In the genomic region with DNA sequence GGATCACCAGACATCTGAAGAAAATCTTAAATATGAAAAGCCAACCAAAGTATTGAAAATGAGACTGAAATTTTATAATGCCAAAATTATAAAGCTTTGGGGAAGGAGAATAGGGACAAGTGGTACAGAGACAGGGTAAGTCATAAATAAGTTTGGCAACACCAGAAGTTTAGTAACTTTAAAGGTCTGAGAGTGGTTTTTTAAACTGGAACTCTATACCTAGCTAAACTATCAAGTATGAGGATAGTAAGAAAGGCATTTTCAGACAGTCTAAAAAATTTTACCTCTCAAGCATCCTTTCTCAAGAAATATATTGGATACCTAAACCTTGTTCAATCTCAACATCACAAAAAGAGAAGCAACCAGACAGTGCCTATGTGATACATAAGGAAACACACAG, we compare ENCODE assay signal across 8 cellular contexts.
"Had no signal": no experiment of that assay in that cellular context is flagged by ENCODE, and none has a peak within 500 bp of the region (broad histone marks: within the 10 kb centered on the region; RNA-seq: fewer than 3 reads in every experiment).

No MANE protein-coding gene starts in this region.

- H3K4me1 Mint-ChIP-seq: GM23338 had no signal

- FAIRE-seq: H1, H54, HTR-8/SVneo had no signal

- H3K27ac Mint-ChIP-seq: GM23338, IgD-negative memory B cell had no signal

- DNase-seq: H9, HCEC 1CT, KG1 had no signal

- H3K4me3 ChIP-seq: GM23338 had no signal

- H3K4me3 Mint-ChIP-seq: GM23338, H9, IgD-negative memory B cell had no signal

- ATAC-seq: GM23338 had no signal

- H2AFZ ChIP-seq: GM23338 had no signal

- H3K9me3 Mint-ChIP-seq: GM23338 had no signal

- H3K27me3 Mint-ChIP-seq: IgD-negative memory B cell had no signal

- H3K4me2 ChIP-seq: GM23338 had no signal
